In the genomic region with DNA sequence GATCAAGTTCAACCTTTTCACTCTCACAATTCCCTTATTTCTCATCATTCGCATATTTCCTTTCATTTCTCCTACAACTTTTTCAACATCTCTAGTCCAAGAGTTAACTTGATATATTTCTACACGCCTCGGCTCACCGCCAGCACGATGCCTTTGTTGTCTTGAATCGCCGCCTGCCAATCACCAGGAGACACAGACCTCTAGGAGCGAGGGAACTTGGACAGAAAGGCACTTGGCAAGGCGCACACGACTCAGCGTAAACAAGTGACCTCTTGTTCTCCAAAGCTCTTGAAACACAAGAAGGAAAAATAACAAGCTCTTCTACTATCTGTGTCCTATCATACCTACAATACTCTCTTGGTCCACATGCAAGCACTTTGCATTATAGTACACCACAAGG, we compare ENCODE assay signal across 1 cellular context.
TF ChIP-seq lines count a peak whose summit lies in the region.

No MANE protein-coding gene starts in this region.

TF ChIP-seq in K562, 482 proteins besides CTCF, POLR2A, EP300 and RAD21:
- TF ChIP-seq, protein P1, sequence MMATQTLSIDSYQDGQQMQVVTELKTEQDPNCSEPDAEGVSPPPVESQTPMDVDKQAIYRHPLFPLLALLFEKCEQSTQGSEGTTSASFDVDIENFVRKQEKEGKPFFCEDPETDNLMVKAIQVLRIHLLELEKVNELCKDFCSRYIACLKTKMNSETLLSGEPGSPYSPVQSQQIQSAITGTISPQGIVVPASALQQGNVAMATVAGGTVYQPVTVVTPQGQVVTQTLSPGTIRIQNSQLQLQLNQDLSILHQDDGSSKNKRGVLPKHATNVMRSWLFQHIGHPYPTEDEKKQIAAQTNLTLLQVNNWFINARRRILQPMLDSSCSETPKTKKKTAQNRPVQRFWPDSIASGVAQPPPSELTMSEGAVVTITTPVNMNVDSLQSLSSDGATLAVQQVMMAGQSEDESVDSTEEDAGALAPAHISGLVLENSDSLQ (IDR thresholded peaks at IDR 0.05): peak; percentile 72
- no peak for TF ChIP-seq HMG20A (CRISPR knock-in tag; conservative IDR thresholded peaks at IDR 0.05)
